28 cellular contexts compared by ENCODE assay signal in genomic region chr20:18974660-18975059, GRCh38.
"Had no signal": no experiment of that assay in that cellular context is flagged by ENCODE, and none has a peak within 500 bp of the region (broad histone marks: within the 10 kb centered on the region; RNA-seq: fewer than 3 reads in every experiment).

No MANE protein-coding gene starts in this region.

- H3K27ac Mint-ChIP-seq: effector memory CD8-positive, alpha-beta T cell; endodermal cell; mesothelial cell of epicardium had no signal

- H3K4me3 Mint-ChIP-seq: effector memory CD8-positive, alpha-beta T cell; endodermal cell; mesothelial cell of epicardium had no signal

- H3K4me1 Mint-ChIP-seq: endodermal cell had no signal

- H3K27ac ChIP-seq: dorsolateral prefrontal cortex, epithelial cell of prostate, esophagus squamous epithelium, gastrocnemius medialis, heart right ventricle, left lung, lower lobe of right lung had no signal

- H3K9me3 Mint-ChIP-seq: effector memory CD8-positive, alpha-beta T cell; endodermal cell had no signal

- H3K4me3 ChIP-seq: coronary artery, dorsolateral prefrontal cortex, esophagus squamous epithelium, gastrocnemius medialis, heart right ventricle, left lung, lower lobe of right lung, mucosa of descending colon had no signal

- H3K36me3 Mint-ChIP-seq: mesothelial cell of epicardium had no signal

- DNase-seq: dermis blood vessel endothelial cell; dorsolateral prefrontal cortex; effector CD8-positive, alpha-beta T cell; effector memory CD8-positive, alpha-beta T cell; endodermal cell; erythroblast; esophagus squamous epithelium; foreskin fibroblast; foreskin melanocyte; gastrocnemius medialis; glutamatergic neuron; head of caudate nucleus; heart right ventricle; hippocampal formation; left cardiac atrium; left lung; left ventricle myocardium superior; lower lobe of right lung; mesenchymal stem cell; mucosa of descending colon had no signal

- H3K4me1 ChIP-seq: gastrocnemius medialis, left lung, lower lobe of right lung had no signal

- H3K9me3 ChIP-seq: esophagus squamous epithelium, gastrocnemius medialis, heart right ventricle, left lung, lower lobe of right lung, mucosa of descending colon had no signal

- H3K27me3 ChIP-seq: dorsolateral prefrontal cortex, esophagus squamous epithelium, gastrocnemius medialis, heart right ventricle, left lung had no signal

- H3K36me3 ChIP-seq: esophagus squamous epithelium, gastrocnemius medialis, heart right ventricle, left lung, lower lobe of right lung had no signal

- ATAC-seq: effector memory CD8-positive, alpha-beta T cell; esophagus mucosa; gastrocnemius medialis; heart right ventricle; left lung; left ventricle myocardium superior; lower lobe of right lung; mucosa of descending colon had no signal

- FAIRE-seq: colon, endometrium, islet of Langerhans, keratinocyte had no signal
